ENCODE assay signal across 1 cellular context in genomic region chr15:88800026-88800425, GRCh38.
TF ChIP-seq lines count a peak whose summit lies in the region.

No MANE protein-coding gene starts in this region.

TF ChIP-seq in IMR-90, 13 proteins besides CTCF, POLR2A, EP300 and RAD21:
- no peak for TF ChIP-seq SMC3 (IDR thresholded peaks at IDR 0.05; ENCODE audit: low read depth, low read length)
- no peak for TF ChIP-seq USF2 (IDR thresholded peaks at IDR 0.05; ENCODE audit: low read depth, low read length)
- TF ChIP-seq MAZ (IDR thresholded peaks at IDR 0.05; ENCODE audit: borderline replicate concordance, low read depth, low read length) = no peak
- no peak for TF ChIP-seq CHD1 (IDR thresholded peaks at IDR 0.05; ENCODE audit: low read depth, low read length)
- no peak for TF ChIP-seq CEBPB (IDR thresholded peaks at IDR 0.05; ENCODE audit: low read depth, low read length)
TF ChIP-seq in IMR-90: peak in this region for 0.
